Comparison of ENCODE assay signal across 8 cellular contexts in the genomic region with DNA sequence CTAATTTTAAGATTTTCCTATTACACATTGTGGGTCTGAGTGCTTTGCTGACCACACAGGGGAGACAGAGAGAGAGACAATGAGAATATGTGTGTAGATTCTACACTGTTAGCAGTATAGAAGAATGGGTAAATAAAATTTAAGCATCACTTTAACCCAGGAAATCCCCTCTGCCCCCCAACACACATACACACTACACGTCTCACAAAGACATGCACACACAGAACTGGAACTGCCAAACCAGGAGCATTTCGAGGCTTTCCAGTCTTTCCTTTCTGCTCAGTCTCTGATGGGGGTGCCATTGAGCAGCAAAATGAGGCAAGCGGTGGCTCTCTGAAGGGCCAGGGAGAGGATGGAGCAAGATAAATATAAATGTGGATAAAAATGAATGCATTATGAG. TPM values are rescaled to one million over a fixed set of nuclear protein-coding genes. Genes with fewer than 3 reads are reported as not detected.
DNase-seq lines count a peak whose midpoint lies in the region; ATAC-seq and TF ChIP-seq lines count a peak whose summit lies in the region.

No MANE protein-coding gene starts in this region.

- CTCF ChIA-PET in AG04450 (lab: Charles Lee) = interaction anchor here (2.3 kb wide), 1 partner anchor 13 kb away, joined by 7 read pairs; no protein-coding TSS in a partner anchor

- H3K27me3 ChIP-seq in AG04450 (ENCODE audit: control insufficient read depth, insufficient read depth, low read length) (peaks cover 61% of the 10 kb centered on the region), GM23338 (ENCODE audit: insufficient read depth) (peaks cover 28% of the 10 kb centered on the region), RWPE2 (ENCODE audit: insufficient read depth, poor library complexity, severe bottlenecking) (peaks cover 28% of the 10 kb centered on the region), thyroid gland (no peaks in the 10 kb centered on the region)

- H3K4me2 ChIP-seq in GM23338 = 0 out of 2 replicates have a peak overlapping the region, but pooled peaks have one; percentile 23

- H3K4me3 Mint-ChIP-seq in GM23338 = no peak overlapping the region
- no peak overlapping the region for H3K4me3 Mint-ChIP-seq in activated T-helper 1 cell treated with anti-CD3 and anti-CD28 coated beads, Interleukin-12 subunit alpha, Interleukin-12 subunit beta, Interleukin-2, Interleukin-4 antibody, amounts not matched to agents 30 ng/mL and 10 ng/mL and 1 ng/mL, durations not matched to agents 14 hours and 24 hours and 36 hours

- H3K36me3 ChIP-seq in GM23338 (ENCODE audit: insufficient read depth) (no peaks in the 10 kb centered on the region), RWPE2 (ENCODE audit: low read depth) (no peaks in the 10 kb centered on the region), thyroid gland (no peaks in the 10 kb centered on the region)

- no peaks in the 10 kb centered on the region; the same call in 1 of the 2 replicates for H3K9me3 ChIP-seq in AG04450 (ENCODE audit: control insufficient read depth, insufficient read depth, low read length)
- H3K9me3 ChIP-seq in RWPE2 (ENCODE audit: severe bottlenecking) = no peaks in the 10 kb centered on the region
- no peaks in the 10 kb centered on the region for H3K9me3 ChIP-seq in thyroid gland

- peaks cover 21% of the 10 kb centered on the region for H3K27me3 Mint-ChIP-seq in GM23338 (ENCODE audit: insufficient read depth, low read depth, poor library complexity)
- peaks cover 35% of the 10 kb centered on the region for H3K27me3 Mint-ChIP-seq in activated T-helper 1 cell treated with anti-CD3 and anti-CD28 coated beads, Interleukin-12 subunit alpha, Interleukin-12 subunit beta, Interleukin-2, Interleukin-4 antibody, amounts not matched to agents 30 ng/mL and 10 ng/mL and 1 ng/mL, durations not matched to agents 14 hours and 24 hours and 36 hours (ENCODE audit: insufficient read depth)

- H3K4me3 ChIP-seq in AG04450 (ENCODE audit: low read depth, low read length) = no peak overlapping the region
- H3K4me3 ChIP-seq in GM23338 = no peak overlapping the region
- no peak overlapping the region for H3K4me3 ChIP-seq in RWPE2 (ENCODE audit: severe bottlenecking)
- H3K4me3 ChIP-seq in foreskin fibroblast (ENCODE audit: low read depth in 1 of 2, low read length in 2 of 2) = no peak overlapping the region
- H3K4me3 ChIP-seq in thyroid gland (replicated peaks in 1 of 3) = no peak overlapping the region

- H2AFZ ChIP-seq in GM23338 = no peak overlapping the region

- POLR2A ChIA-PET in AG04450 (lab: Yijun Ruan, JAX) = no interaction called here

- no peak overlapping the region for H3K27ac ChIP-seq in AG04450 (ENCODE audit: low read depth, low read length)
- H3K27ac ChIP-seq in GM23338 (ENCODE audit: low read depth) = no peak overlapping the region
- no peak overlapping the region for H3K27ac ChIP-seq in RWPE2 (ENCODE audit: poor library complexity, severe bottlenecking)
- H3K27ac ChIP-seq in thyroid gland = peak overlapping the region in 1 of 3 donors; percentile 7

- H3K79me2 ChIP-seq in GM23338 (replicated peaks; ENCODE audit: insufficient read depth) = no peaks in the 10 kb centered on the region; the same call in 1 of the 2 replicates

- H3K27ac Mint-ChIP-seq in GM23338 = no peak overlapping the region
- H3K27ac Mint-ChIP-seq in activated T-helper 1 cell treated with anti-CD3 and anti-CD28 coated beads, Interleukin-12 subunit alpha, Interleukin-12 subunit beta, Interleukin-2, Interleukin-4 antibody, amounts not matched to agents 30 ng/mL and 10 ng/mL and 1 ng/mL, durations not matched to agents 14 hours and 24 hours and 36 hours = no peak overlapping the region

- intact Hi-C loops in thyroid gland (cut with DNase I) = loop anchor here (5.0 kb wide), 1 partner anchor 46 kb away; no protein-coding TSS in a partner anchor
- intact Hi-C loops in activated T-helper 1 cell treated with anti-CD3 and anti-CD28 coated beads, Interleukin-12 subunit alpha, Interleukin-12 subunit beta, Interleukin-2, Interleukin-4 antibody, amounts not matched to agents 30 ng/mL and 10 ng/mL and 1 ng/mL, durations not matched to agents 14 hours and 24 hours and 36 hours (cut with micrococcal nuclease) = no loop called here

- ATAC-seq in GM23338 = no peak
- ATAC-seq in RWPE2 (ENCODE audit: low read depth) = no peak
- ATAC-seq in GM18867 (IDR thresholded peaks at IDR 0.05; ENCODE audit: unreplicated experiment) = no peak
- ATAC-seq in HG02678 (IDR thresholded peaks at IDR 0.05; ENCODE audit: unreplicated experiment) = no peak

- no peaks in the 10 kb centered on the region for H3K9me2 ChIP-seq in GM23338 (ENCODE audit: insufficient read depth)

- H3K9me3 Mint-ChIP-seq in GM23338 = no peaks in the 10 kb centered on the region
- no peaks in the 10 kb centered on the region for H3K9me3 Mint-ChIP-seq in activated T-helper 1 cell treated with anti-CD3 and anti-CD28 coated beads, Interleukin-12 subunit alpha, Interleukin-12 subunit beta, Interleukin-2, Interleukin-4 antibody, amounts not matched to agents 30 ng/mL and 10 ng/mL and 1 ng/mL, durations not matched to agents 14 hours and 24 hours and 36 hours

- no peak for TF ChIP-seq POLR2A in thyroid gland (IDR thresholded peaks at IDR 0.05)

- peaks cover 9% of the 10 kb centered on the region; the same call in 1 of the 2 replicates for H4K20me1 ChIP-seq in GM23338 (replicated peaks; ENCODE audit: insufficient read depth)

- no peaks in the 10 kb centered on the region; the same call in 2 of the 3 replicates for H3K36me3 Mint-ChIP-seq in GM23338 (ENCODE audit: low read depth)
- H3K36me3 Mint-ChIP-seq in activated T-helper 1 cell treated with anti-CD3 and anti-CD28 coated beads, Interleukin-12 subunit alpha, Interleukin-12 subunit beta, Interleukin-2, Interleukin-4 antibody, amounts not matched to agents 30 ng/mL and 10 ng/mL and 1 ng/mL, durations not matched to agents 14 hours and 24 hours and 36 hours (ENCODE audit: low read depth) = no peaks in the 10 kb centered on the region

- TF ChIP-seq CTCF in AG04450 (IDR thresholded peaks at IDR 0.05; ENCODE audit: low read depth, low read length) (peak; percentile 45), GM23338 (conservative IDR thresholded peaks at IDR 0.05; ENCODE audit: low read depth in 2 of 2) (peak; percentile 56 to 67), RWPE2 (IDR thresholded peaks at IDR 0.05; ENCODE audit: poor library complexity, severe bottlenecking) (peak; percentile 66), foreskin fibroblast (IDR thresholded peaks at IDR 0.05; ENCODE audit: low read depth, low read length) (peak; percentile 16), thyroid gland (IDR thresholded peaks at IDR 0.05) (peak in 3 of 6 experiments; percentile 37 to 46 (median 42))

- peaks cover 41% of the 10 kb centered on the region for H3K4me1 Mint-ChIP-seq in GM23338
- peaks cover 18% of the 10 kb centered on the region for H3K4me1 Mint-ChIP-seq in activated T-helper 1 cell treated with anti-CD3 and anti-CD28 coated beads, Interleukin-12 subunit alpha, Interleukin-12 subunit beta, Interleukin-2, Interleukin-4 antibody, amounts not matched to agents 30 ng/mL and 10 ng/mL and 1 ng/mL, durations not matched to agents 14 hours and 24 hours and 36 hours (ENCODE audit: low read depth)

- H3K4me1 ChIP-seq in GM23338 (ENCODE audit: insufficient read depth) (peaks cover 41% of the 10 kb centered on the region), RWPE2 (ENCODE audit: insufficient read depth, poor library complexity, severe bottlenecking) (peaks cover 6% of the 10 kb centered on the region), thyroid gland (peaks cover 8 to 19% of the 10 kb centered on the region in 2 donors)

- 40 to 45% methylated on average over 3 of the region's 3 CpGs for WGBS in thyroid gland, 2 donors

- DNase-seq in AG04450 (ENCODE audit: low read depth, low spot score) (no peak), GM23338 (ENCODE audit: low spot score) (peak; percentile 51), RWPE2 (ENCODE audit: low spot score) (no peak), foreskin fibroblast (peak in 1 of 2 donors; percentile 68), thyroid gland (peak; percentile 28 to 49)
- DNase-seq in activated T-helper 1 cell treated with anti-CD3 and anti-CD28 coated beads, Interleukin-12 subunit alpha, Interleukin-12 subunit beta, Interleukin-2, Interleukin-4 antibody, amounts not matched to agents 30 ng/mL and 10 ng/mL and 1 ng/mL, durations not matched to agents 14 hours and 24 hours and 36 hours (ENCODE audit: low spot score) = no peak

- no peaks in the 10 kb centered on the region; the same call in 1 of the 2 replicates for H3F3A ChIP-seq in GM23338 (replicated peaks; ENCODE audit: low read depth)

TF ChIP-seq in GM23338, 12 proteins besides CTCF, POLR2A, EP300 and RAD21 (continues in another document):
- no peak for TF ChIP-seq ZNF331 (CRISPR knock-in tag; IDR thresholded peaks at IDR 0.05; ENCODE audit: low read depth)
- TF ChIP-seq POLR2AphosphoS5 (IDR thresholded peaks at IDR 0.05; ENCODE audit: low read depth) = no peak
- TF ChIP-seq JUNB (IDR thresholded peaks at IDR 0.05; ENCODE audit: unreplicated experiment) = no peak
- TF ChIP-seq EZH2phosphoT487 (IDR thresholded peaks at IDR 0.05; ENCODE audit: unreplicated experiment) = no peak

RNA-seq across cellular contexts. Expression of a gene that starts 2.5 kb away (rescaled TPM):
- polyA plus RNA-seq in AG04450 (2011; rRNA removed) (0.84 and 0.91 TPM in 2 replicates), GM23338 (2016; fragmentation: Nextera tagmentation; extraction: Ambion mirVana) (2.4 and 3.0 TPM in 2 replicates)
- 0.92 and 1.2 TPM in 2 replicates for polyA minus RNA-seq in AG04450 (2011; rRNA and poly(A)+ RNA removed)
- 8.7 and 9.0 TPM in 2 replicates for total RNA-seq in GM23338 (2014; rRNA removed; shearing (Covaris generic))
- total RNA-seq in thyroid gland = 10 to 100 TPM; 23.5 to 36.7 (median 32.9) TPM
- total RNA-seq in activated T-helper 1 cell treated with anti-CD3 and anti-CD28 coated beads, Interleukin-12 subunit alpha, Interleukin-12 subunit beta, Interleukin-2, Interleukin-4 antibody, amounts not matched to agents 30 ng/mL and 10 ng/mL and 1 ng/mL, durations not matched to agents 14 hours and 24 hours and 36 hours = 1.3 and 1.9 TPM in 2 replicates

RNA-seq across cellular contexts. Expression of a gene that starts 16.9 kb away (rescaled TPM):
- polyA plus RNA-seq in AG04450 (2011; rRNA removed) = 21.4 and 27.4 TPM in 2 replicates
- 45.0 and 46.5 TPM in 2 replicates for polyA minus RNA-seq in AG04450 (2011; rRNA and poly(A)+ RNA removed)
- total RNA-seq in GM23338 (2014; rRNA removed; shearing (Covaris generic)) = 148 and 175 TPM in 2 replicates
- polyA plus RNA-seq in GM23338 (2016; fragmentation: Nextera tagmentation; extraction: Ambion mirVana) = 14.0 and 17.8 TPM in 2 replicates
- 10 to 100 TPM; 40.6 to 62.6 (median 55.1) TPM for total RNA-seq in thyroid gland
- 120 and 126 TPM in 2 replicates for total RNA-seq in activated T-helper 1 cell treated with anti-CD3 and anti-CD28 coated beads, Interleukin-12 subunit alpha, Interleukin-12 subunit beta, Interleukin-2, Interleukin-4 antibody, amounts not matched to agents 30 ng/mL and 10 ng/mL and 1 ng/mL, durations not matched to agents 14 hours and 24 hours and 36 hours

Comparison
In these comparisons a context has a peak if more than half of its experiments do, and no peak if none do; other contexts are left out.
1. DNase-seq: peak in GM23338 (single experiment) and thyroid gland (2 of 2); none in AG04450 (single experiment), RWPE2 (single experiment) and activated T-helper 1 cell treated with anti-CD3 and anti-CD28 coated beads, Interleukin-12 subunit alpha, Interleukin-12 subunit beta, Interleukin-2, Interleukin-4 antibody, amounts not matched to agents 30 ng/mL and 10 ng/mL and 1 ng/mL, durations not matched to agents 14 hours and 24 hours and 36 hours (single experiment).